In genomic region chr13:48580185-48580803, GRCh38 we compare ENCODE assay signal across 8 cellular contexts. TPM values are rescaled to one million over a fixed set of nuclear protein-coding genes. Genes with fewer than 3 reads are reported as not detected.
DNase-seq lines count a peak whose midpoint lies in the region; ATAC-seq and TF ChIP-seq lines count a peak whose summit lies in the region.

No MANE protein-coding gene starts in this region.

- intact Hi-C loops in left ventricle myocardium inferior (cut with micrococcal nuclease) = loop anchor here (5.0 to 10.0 kb wide), 2 partner anchors 248 to 465 kb away; no protein-coding TSS in a partner anchor
- intact Hi-C loops in gastrocnemius medialis (cut with DNase I; ENCODE audit: low total_unique reads) = loop anchor here (1.0 to 10.0 kb wide), 4 partner anchors 183 to 453 kb away; no protein-coding TSS in a partner anchor

- no peak overlapping the region for H3K4me3 Mint-ChIP-seq in activated naive CD8-positive, alpha-beta T cell treated with anti-CD3 and anti-CD28 coated beads for 36 hours

- no peak overlapping the region for H3K27ac Mint-ChIP-seq in activated naive CD8-positive, alpha-beta T cell treated with anti-CD3 and anti-CD28 coated beads for 36 hours

- H3K36me3 Mint-ChIP-seq in activated naive CD8-positive, alpha-beta T cell treated with anti-CD3 and anti-CD28 coated beads for 36 hours = no peaks in the 10 kb centered on the region

- H3K36me3 ChIP-seq in left ventricle myocardium inferior (no peaks in the 10 kb centered on the region), gastrocnemius medialis (no peaks in the 10 kb centered on the region)

- no peak overlapping the region for H3K4me3 ChIP-seq in left ventricle myocardium inferior
- no peak overlapping the region for H3K4me3 ChIP-seq in gastrocnemius medialis

- H3K27ac ChIP-seq in left ventricle myocardium inferior (replicated peaks) (peak overlapping the region; percentile 52), gastrocnemius medialis (no peak overlapping the region)

- TF ChIP-seq CTCF in left ventricle myocardium inferior (IDR thresholded peaks at IDR 0.05; ENCODE audit: borderline replicate concordance) (peak; percentile 83), gastrocnemius medialis (IDR thresholded peaks at IDR 0.05 in 4 of 5, conservative IDR thresholded peaks at IDR 0.05 in 1 of 5) (peak; percentile 58 to 85 (median 76))

- H3K27me3 ChIP-seq in left ventricle myocardium inferior (ENCODE audit: low read depth) (no peaks in the 10 kb centered on the region), gastrocnemius medialis (no peaks in the 10 kb centered on the region)

- no peaks in the 10 kb centered on the region for H3K9me3 ChIP-seq in left ventricle myocardium inferior (replicated peaks)
- no peaks in the 10 kb centered on the region for H3K9me3 ChIP-seq in gastrocnemius medialis

- no peak for TF ChIP-seq POLR2A in gastrocnemius medialis (IDR thresholded peaks at IDR 0.05)

- H3K4me1 Mint-ChIP-seq in activated naive CD8-positive, alpha-beta T cell treated with anti-CD3 and anti-CD28 coated beads for 36 hours = no peaks in the 10 kb centered on the region

- peak; percentile 76 for ATAC-seq in SK-N-SH treated with all-trans-retinoic acid at 6 μM for 48 hours
- ATAC-seq in gastrocnemius medialis = peak; percentile 43 to 48
- no peak for ATAC-seq in HG03025 (IDR thresholded peaks at IDR 0.05; ENCODE audit: low FRiP score, unreplicated experiment)
- ATAC-seq in HG03108 (IDR thresholded peaks at IDR 0.05; ENCODE audit: unreplicated experiment) = no peak

- DNase-seq in DMS114 treated with DMSO at 0.1 percent for 48 hours (lab: John Stamatoyannopoulos, UW; ENCODE audit: unreplicated experiment) (peak; percentile 55), LHCN-M2 (ENCODE audit: low read depth) (peak; percentile 71), left ventricle myocardium inferior (peak; percentile 60), gastrocnemius medialis (peak; percentile 32 to 58)
- peak; percentile 32 for DNase-seq in activated naive CD8-positive, alpha-beta T cell treated with anti-CD3 and anti-CD28 coated beads for 36 hours

- H3K4me1 ChIP-seq in left ventricle myocardium inferior (peaks cover 34% of the 10 kb centered on the region), gastrocnemius medialis (peaks cover 5 to 23% of the 10 kb centered on the region in 2 donors)

- peaks cover 62% of the 10 kb centered on the region for H3K27me3 Mint-ChIP-seq in activated naive CD8-positive, alpha-beta T cell treated with anti-CD3 and anti-CD28 coated beads for 36 hours

- H3K9me3 Mint-ChIP-seq in activated naive CD8-positive, alpha-beta T cell treated with anti-CD3 and anti-CD28 coated beads for 36 hours = no peaks in the 10 kb centered on the region

- in situ Hi-C loops in gastrocnemius medialis (cut with MboI; ENCODE audit: low sequenced_read_pairs in 4 of 4) = loop anchor here (5.0 to 25.0 kb wide), 6 partner anchors 65 to 455 kb away; partner anchors contain the start of gene LPAR6 (in 1 of the 4)

TF ChIP-seq in SK-N-SH treated with all-trans-retinoic acid at 6 μM for 48 hours, 23 proteins besides CTCF, POLR2A, EP300 and RAD21:
- TF ChIP-seq TCF4 (CRISPR knock-in tag; IDR thresholded peaks at IDR 0.05; ENCODE audit: borderline replicate concordance) (no peak), ZNF70 (CRISPR knock-in tag; IDR thresholded peaks at IDR 0.05) (no peak), GLIS3 (CRISPR knock-in tag; IDR thresholded peaks at IDR 0.05) (no peak), OSR1 (CRISPR knock-in tag; IDR thresholded peaks at IDR 0.05) (no peak), ZNF565 (CRISPR knock-in tag; conservative IDR thresholded peaks at IDR 0.05; ENCODE audit: low read depth) (no peak), BACH2 (CRISPR knock-in tag; IDR thresholded peaks at IDR 0.05; ENCODE audit: borderline replicate concordance) (no peak), ESRRG (CRISPR knock-in tag; IDR thresholded peaks at IDR 0.05) (no peak), ZFP3 (CRISPR knock-in tag; IDR thresholded peaks at IDR 0.05) (no peak), POU6F1 (CRISPR knock-in tag; IDR thresholded peaks at IDR 0.05; ENCODE audit: borderline replicate concordance, low read depth) (no peak), ARNTL (CRISPR knock-in tag; IDR thresholded peaks at IDR 0.05; ENCODE audit: borderline replicate concordance, low read depth) (no peak), RARB (CRISPR knock-in tag; IDR thresholded peaks at IDR 0.05) (no peak), ZNF8 (CRISPR knock-in tag; IDR thresholded peaks at IDR 0.05) (no peak), TOX (CRISPR knock-in tag; IDR thresholded peaks at IDR 0.05; ENCODE audit: borderline replicate concordance) (no peak), PPARA (CRISPR knock-in tag; IDR thresholded peaks at IDR 0.05; ENCODE audit: borderline replicate concordance) (no peak), ISL1 (CRISPR knock-in tag; IDR thresholded peaks at IDR 0.05) (no peak)
- TF ChIP-seq, protein P1, sequence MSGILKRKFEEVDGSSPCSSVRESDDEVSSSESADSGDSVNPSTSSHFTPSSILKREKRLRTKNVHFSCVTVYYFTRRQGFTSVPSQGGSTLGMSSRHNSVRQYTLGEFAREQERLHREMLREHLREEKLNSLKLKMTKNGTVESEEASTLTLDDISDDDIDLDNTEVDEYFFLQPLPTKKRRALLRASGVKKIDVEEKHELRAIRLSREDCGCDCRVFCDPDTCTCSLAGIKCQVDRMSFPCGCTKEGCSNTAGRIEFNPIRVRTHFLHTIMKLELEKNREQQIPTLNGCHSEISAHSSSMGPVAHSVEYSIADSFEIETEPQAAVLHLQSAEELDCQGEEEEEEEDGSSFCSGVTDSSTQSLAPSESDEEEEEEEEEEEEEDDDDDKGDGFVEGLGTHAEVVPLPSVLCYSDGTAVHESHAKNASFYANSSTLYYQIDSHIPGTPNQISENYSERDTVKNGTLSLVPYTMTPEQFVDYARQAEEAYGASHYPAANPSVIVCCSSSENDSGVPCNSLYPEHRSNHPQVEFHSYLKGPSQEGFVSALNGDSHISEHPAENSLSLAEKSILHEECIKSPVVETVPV (CRISPR knock-in tag; IDR thresholded peaks at IDR 0.05) = no peak

RNA-seq across cellular contexts. Expression of gene RCBTB2, which starts 47.4 kb away (rescaled TPM):
- total RNA-seq in LHCN-M2 (2014; rRNA removed) = 21.0 and 22.2 TPM in 2 replicates
- polyA plus RNA-seq in LHCN-M2 (2012) = 7.8 TPM
- total RNA-seq in activated naive CD8-positive, alpha-beta T cell treated with anti-CD3 and anti-CD28 coated beads for 36 hours = 1 to 10 TPM; 1.9 to 2.4 TPM
- 14.8 TPM for total RNA-seq in left ventricle myocardium inferior
- 1 to 10 TPM; 1.7 to 9.1 (median 7.6) TPM for total RNA-seq in gastrocnemius medialis

Comparison
In these comparisons a context has a peak if more than half of its experiments do, and no peak if none do; other contexts are left out.
1. ATAC-seq: peak in SK-N-SH treated with all-trans-retinoic acid at 6 μM for 48 hours (single experiment) and gastrocnemius medialis (2 of 2); none in HG03025 (single experiment) and HG03108 (single experiment).
2. Peak in every context shown above with its lines, with median percentiles within 50 percentile points of each other: DNase-seq.